8 cellular contexts compared by ENCODE assay signal in genomic region chr12:14736441-14736840, GRCh38. TPM values are rescaled to one million over a fixed set of nuclear protein-coding genes. Genes with fewer than 3 reads are reported as not detected.
"Had no signal": no experiment of that assay in that cellular context is flagged by ENCODE, and none has a peak within 500 bp of the region (broad histone marks: within the 10 kb centered on the region; RNA-seq: fewer than 3 reads in every experiment).

No MANE protein-coding gene starts in this region.

RNA-seq across cellular contexts. Expression of gene GUCY2C, which starts 40.0 kb away (rescaled TPM):
- total RNA-seq: PC-3, PC-9, Right ventricle myocardium inferior, Right ventricle myocardium superior, RPMI7951, SJCRH30, SJSA1 had no signal
- polyA plus RNA-seq: SK-N-SH had no signal
